In genomic region chr2:161163438-161163837, GRCh38 we compare ENCODE assay signal across 1 cellular context.
TF ChIP-seq lines count a peak whose summit lies in the region.

No MANE protein-coding gene starts in this region.

TF ChIP-seq in GM12878, 131 proteins besides CTCF, POLR2A, EP300 and RAD21:
- TF ChIP-seq RFX5 (IDR thresholded peaks at IDR 0.05; ENCODE audit: low read depth, low read length) (no peak), MTA2 (IDR thresholded peaks at IDR 0.05; ENCODE audit: low read depth) (0 out of 2 replicates have a peak, but pooled peaks have one; percentile 12), ZBTB11 (CRISPR knock-in tag; IDR thresholded peaks at IDR 0.05) (no peak), YBX1 (IDR thresholded peaks at IDR 0.05) (no peak), NFIC (IDR thresholded peaks at IDR 0.05; ENCODE audit: low read depth, low read length) (peak; percentile 29; the same call in 1 of the 2 replicates), EED (IDR thresholded peaks at IDR 0.05; ENCODE audit: low read depth) (peak; percentile 25; the same call in 1 of the 2 replicates), JUNB (IDR thresholded peaks at IDR 0.05) (peak; percentile 25; the same call in 1 of the 2 replicates), ZNF217 (IDR thresholded peaks at IDR 0.05) (0 out of 2 replicates have a peak, but pooled peaks have one; percentile 64), RUNX3 (IDR thresholded peaks at IDR 0.05; ENCODE audit: low read length) (peak; percentile 12; the same call in 1 of the 2 replicates), RELA (IDR thresholded peaks at IDR 0.05; ENCODE audit: borderline replicate concordance, partially characterized antibody) (no peak), SMAD1 (IDR thresholded peaks at IDR 0.05; ENCODE audit: low read depth, partially characterized antibody) (no peak), IKZF1 (conservative IDR thresholded peaks at IDR 0.05) (peak; percentile 62), KLF5 (IDR thresholded peaks at IDR 0.05; ENCODE audit: partially characterized antibody) (no peak), SMAD5 (IDR thresholded peaks at IDR 0.05; ENCODE audit: low read depth) (no peak), IKZF2 (IDR thresholded peaks at IDR 0.05) (peak; percentile 50 to 53)
- TF ChIP-seq, protein P1, sequence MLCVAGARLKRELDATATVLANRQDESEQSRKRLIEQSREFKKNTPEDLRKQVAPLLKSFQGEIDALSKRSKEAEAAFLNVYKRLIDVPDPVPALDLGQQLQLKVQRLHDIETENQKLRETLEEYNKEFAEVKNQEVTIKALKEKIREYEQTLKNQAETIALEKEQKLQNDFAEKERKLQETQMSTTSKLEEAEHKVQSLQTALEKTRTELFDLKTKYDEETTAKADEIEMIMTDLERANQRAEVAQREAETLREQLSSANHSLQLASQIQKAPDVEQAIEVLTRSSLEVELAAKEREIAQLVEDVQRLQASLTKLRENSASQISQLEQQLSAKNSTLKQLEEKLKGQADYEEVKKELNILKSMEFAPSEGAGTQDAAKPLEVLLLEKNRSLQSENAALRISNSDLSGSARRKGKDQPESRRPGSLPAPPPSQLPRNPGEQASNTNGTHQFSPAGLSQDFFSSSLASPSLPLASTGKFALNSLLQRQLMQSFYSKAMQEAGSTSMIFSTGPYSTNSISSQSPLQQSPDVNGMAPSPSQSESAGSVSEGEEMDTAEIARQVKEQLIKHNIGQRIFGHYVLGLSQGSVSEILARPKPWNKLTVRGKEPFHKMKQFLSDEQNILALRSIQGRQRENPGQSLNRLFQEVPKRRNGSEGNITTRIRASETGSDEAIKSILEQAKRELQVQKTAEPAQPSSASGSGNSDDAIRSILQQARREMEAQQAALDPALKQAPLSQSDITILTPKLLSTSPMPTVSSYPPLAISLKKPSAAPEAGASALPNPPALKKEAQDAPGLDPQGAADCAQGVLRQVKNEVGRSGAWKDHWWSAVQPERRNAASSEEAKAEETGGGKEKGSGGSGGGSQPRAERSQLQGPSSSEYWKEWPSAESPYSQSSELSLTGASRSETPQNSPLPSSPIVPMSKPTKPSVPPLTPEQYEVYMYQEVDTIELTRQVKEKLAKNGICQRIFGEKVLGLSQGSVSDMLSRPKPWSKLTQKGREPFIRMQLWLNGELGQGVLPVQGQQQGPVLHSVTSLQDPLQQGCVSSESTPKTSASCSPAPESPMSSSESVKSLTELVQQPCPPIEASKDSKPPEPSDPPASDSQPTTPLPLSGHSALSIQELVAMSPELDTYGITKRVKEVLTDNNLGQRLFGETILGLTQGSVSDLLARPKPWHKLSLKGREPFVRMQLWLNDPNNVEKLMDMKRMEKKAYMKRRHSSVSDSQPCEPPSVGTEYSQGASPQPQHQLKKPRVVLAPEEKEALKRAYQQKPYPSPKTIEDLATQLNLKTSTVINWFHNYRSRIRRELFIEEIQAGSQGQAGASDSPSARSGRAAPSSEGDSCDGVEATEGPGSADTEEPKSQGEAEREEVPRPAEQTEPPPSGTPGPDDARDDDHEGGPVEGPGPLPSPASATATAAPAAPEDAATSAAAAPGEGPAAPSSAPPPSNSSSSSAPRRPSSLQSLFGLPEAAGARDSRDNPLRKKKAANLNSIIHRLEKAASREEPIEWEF (IDR thresholded peaks at IDR 0.05; ENCODE audit: insufficient replicate concordance, low read depth, low read length): no peak
- TF ChIP-seq, protein P2, sequence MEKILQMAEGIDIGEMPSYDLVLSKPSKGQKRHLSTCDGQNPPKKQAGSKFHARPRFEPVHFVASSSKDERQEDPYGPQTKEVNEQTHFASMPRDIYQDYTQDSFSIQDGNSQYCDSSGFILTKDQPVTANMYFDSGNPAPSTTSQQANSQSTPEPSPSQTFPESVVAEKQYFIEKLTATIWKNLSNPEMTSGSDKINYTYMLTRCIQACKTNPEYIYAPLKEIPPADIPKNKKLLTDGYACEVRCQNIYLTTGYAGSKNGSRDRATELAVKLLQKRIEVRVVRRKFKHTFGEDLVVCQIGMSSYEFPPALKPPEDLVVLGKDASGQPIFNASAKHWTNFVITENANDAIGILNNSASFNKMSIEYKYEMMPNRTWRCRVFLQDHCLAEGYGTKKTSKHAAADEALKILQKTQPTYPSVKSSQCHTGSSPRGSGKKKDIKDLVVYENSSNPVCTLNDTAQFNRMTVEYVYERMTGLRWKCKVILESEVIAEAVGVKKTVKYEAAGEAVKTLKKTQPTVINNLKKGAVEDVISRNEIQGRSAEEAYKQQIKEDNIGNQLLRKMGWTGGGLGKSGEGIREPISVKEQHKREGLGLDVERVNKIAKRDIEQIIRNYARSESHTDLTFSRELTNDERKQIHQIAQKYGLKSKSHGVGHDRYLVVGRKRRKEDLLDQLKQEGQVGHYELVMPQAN (conservative IDR thresholded peaks at IDR 0.05): 0 out of 2 replicates have a peak, but pooled peaks have one; percentile 28
- TF ChIP-seq, protein P3, sequence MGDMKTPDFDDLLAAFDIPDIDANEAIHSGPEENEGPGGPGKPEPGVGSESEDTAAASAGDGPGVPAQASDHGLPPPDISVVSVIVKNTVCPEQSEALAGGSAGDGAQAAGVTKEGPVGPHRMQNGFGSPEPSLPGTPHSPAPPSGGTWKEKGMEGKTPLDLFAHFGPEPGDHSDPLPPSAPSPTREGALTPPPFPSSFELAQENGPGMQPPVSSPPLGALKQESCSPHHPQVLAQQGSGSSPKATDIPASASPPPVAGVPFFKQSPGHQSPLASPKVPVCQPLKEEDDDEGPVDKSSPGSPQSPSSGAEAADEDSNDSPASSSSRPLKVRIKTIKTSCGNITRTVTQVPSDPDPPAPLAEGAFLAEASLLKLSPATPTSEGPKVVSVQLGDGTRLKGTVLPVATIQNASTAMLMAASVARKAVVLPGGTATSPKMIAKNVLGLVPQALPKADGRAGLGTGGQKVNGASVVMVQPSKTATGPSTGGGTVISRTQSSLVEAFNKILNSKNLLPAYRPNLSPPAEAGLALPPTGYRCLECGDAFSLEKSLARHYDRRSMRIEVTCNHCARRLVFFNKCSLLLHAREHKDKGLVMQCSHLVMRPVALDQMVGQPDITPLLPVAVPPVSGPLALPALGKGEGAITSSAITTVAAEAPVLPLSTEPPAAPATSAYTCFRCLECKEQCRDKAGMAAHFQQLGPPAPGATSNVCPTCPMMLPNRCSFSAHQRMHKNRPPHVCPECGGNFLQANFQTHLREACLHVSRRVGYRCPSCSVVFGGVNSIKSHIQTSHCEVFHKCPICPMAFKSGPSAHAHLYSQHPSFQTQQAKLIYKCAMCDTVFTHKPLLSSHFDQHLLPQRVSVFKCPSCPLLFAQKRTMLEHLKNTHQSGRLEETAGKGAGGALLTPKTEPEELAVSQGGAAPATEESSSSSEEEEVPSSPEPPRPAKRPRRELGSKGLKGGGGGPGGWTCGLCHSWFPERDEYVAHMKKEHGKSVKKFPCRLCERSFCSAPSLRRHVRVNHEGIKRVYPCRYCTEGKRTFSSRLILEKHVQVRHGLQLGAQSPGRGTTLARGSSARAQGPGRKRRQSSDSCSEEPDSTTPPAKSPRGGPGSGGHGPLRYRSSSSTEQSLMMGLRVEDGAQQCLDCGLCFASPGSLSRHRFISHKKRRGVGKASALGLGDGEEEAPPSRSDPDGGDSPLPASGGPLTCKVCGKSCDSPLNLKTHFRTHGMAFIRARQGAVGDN (IDR thresholded peaks at IDR 0.05): no peak
- TF ChIP-seq, protein P4, sequence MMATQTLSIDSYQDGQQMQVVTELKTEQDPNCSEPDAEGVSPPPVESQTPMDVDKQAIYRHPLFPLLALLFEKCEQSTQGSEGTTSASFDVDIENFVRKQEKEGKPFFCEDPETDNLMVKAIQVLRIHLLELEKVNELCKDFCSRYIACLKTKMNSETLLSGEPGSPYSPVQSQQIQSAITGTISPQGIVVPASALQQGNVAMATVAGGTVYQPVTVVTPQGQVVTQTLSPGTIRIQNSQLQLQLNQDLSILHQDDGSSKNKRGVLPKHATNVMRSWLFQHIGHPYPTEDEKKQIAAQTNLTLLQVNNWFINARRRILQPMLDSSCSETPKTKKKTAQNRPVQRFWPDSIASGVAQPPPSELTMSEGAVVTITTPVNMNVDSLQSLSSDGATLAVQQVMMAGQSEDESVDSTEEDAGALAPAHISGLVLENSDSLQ (IDR thresholded peaks at IDR 0.05): no peak
- TF ChIP-seq, protein P5, sequence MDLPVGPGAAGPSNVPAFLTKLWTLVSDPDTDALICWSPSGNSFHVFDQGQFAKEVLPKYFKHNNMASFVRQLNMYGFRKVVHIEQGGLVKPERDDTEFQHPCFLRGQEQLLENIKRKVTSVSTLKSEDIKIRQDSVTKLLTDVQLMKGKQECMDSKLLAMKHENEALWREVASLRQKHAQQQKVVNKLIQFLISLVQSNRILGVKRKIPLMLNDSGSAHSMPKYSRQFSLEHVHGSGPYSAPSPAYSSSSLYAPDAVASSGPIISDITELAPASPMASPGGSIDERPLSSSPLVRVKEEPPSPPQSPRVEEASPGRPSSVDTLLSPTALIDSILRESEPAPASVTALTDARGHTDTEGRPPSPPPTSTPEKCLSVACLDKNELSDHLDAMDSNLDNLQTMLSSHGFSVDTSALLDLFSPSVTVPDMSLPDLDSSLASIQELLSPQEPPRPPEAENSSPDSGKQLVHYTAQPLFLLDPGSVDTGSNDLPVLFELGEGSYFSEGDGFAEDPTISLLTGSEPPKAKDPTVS (IDR thresholded peaks at IDR 0.05; ENCODE audit: low read depth, low read length): no peak
- TF ChIP-seq, protein P6, sequence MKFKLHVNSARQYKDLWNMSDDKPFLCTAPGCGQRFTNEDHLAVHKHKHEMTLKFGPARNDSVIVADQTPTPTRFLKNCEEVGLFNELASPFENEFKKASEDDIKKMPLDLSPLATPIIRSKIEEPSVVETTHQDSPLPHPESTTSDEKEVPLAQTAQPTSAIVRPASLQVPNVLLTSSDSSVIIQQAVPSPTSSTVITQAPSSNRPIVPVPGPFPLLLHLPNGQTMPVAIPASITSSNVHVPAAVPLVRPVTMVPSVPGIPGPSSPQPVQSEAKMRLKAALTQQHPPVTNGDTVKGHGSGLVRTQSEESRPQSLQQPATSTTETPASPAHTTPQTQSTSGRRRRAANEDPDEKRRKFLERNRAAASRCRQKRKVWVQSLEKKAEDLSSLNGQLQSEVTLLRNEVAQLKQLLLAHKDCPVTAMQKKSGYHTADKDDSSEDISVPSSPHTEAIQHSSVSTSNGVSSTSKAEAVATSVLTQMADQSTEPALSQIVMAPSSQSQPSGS (IDR thresholded peaks at IDR 0.05; ENCODE audit: low read length): peak; percentile 53; the same call in 1 of the 2 replicates
